In the genomic region with DNA sequence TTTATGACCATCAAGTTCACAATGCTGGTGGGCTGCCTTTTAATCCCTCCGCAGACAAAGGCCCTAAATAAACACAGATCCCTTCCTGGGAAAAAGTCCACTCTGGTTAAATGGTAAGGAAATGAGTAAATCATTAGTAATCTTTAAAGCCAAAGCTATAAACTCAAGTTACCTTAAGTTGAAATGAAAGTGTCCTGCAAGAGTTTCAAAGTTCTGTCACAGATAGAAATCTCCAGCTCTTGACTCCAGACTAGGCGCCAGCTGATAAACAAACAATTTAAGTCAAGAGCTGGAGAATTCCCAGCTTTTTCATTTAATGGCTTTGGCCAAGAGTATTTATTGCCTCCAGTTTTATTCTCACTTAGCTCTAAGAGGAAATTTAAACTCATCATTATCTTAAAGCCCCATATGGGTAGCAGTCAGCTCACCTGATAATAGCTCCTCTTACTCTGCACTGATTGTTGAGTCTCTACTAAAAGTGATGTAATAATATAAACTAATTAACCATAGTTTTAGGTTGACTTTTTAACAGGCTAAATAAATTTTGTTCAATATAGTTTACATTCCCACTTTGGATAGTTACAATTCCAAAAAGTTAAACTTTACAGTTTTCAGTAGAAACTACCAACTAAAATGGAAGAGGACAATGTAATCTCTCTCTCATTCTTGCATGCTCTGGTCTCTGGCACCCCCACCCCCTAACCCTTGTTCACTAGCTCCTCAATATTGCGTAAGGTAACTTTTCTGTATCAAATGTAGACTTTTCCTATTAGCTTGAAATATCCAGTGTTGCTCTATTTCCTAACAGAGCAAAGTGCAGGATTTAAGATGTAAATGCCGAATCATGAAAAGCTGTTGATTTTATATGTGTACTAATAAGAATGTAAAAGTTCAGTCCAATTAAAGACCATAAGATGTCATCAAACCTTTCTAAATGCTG, we compare ENCODE assay signal across 11 cellular contexts. TPM values are rescaled to one million over a fixed set of nuclear protein-coding genes. Genes with fewer than 3 reads are reported as not detected.
A peak's percentile ranks its signal among the peaks of the same experiment; 100 is the strongest.
DNase-seq lines count a peak whose midpoint lies in the region; ATAC-seq and TF ChIP-seq lines count a peak whose summit lies in the region.
"Had no signal": no experiment of that assay in that cellular context is flagged by ENCODE, and none has a peak within 500 bp of the region (broad histone marks: within the 10 kb centered on the region; RNA-seq: fewer than 3 reads in every experiment).

No MANE protein-coding gene starts in this region.

- ATAC-seq in HG03139 (IDR thresholded peaks at IDR 0.05; ENCODE audit: unreplicated experiment) = no peak

- peaks cover 35% of the 10 kb centered on the region for H3K4me1 ChIP-seq in adipocyte (ENCODE audit: control insufficient read depth, insufficient read depth, low read length)
- H3K4me1 ChIP-seq in liver (ENCODE audit: control insufficient read depth in 4 of 4, insufficient read depth in 4 of 4, low read length in 3 of 4) = peaks cover 0 to 45% (median 35%) of the 10 kb centered on the region in 4 donors
- no peaks in the 10 kb centered on the region for H3K4me1 ChIP-seq in ascending aorta
- H3K4me1 ChIP-seq: uterus had no signal

- H3K4me3 ChIP-seq in adipocyte (ENCODE audit: low read length) (no peak overlapping the region), liver (ENCODE audit: low read depth in 1 of 3, low read length in 3 of 3) (peak overlapping the region in 2 of 3 donors; percentile 20 to 29), ascending aorta (no peak overlapping the region)
- H3K4me3 ChIP-seq: uterus had no signal

- 34% methylated on average over 4 of the region's 4 CpGs for WGBS in liver

- peak; percentile 47 to 56 for TF ChIP-seq RAD21 in liver (IDR thresholded peaks at IDR 0.05)

- peak; percentile 91 for DNase-seq in LHCN-M2 (ENCODE audit: low read depth)
- no peak for DNase-seq in adipocyte (ENCODE audit: low read depth)
- no peak for DNase-seq in epidermal melanocyte (ENCODE audit: insufficient read length, low spot score)
- no peak for DNase-seq in HPDE6-E6E7 (ENCODE audit: extremely low spot score)
- no peak for DNase-seq in ascending aorta (ENCODE audit: low spot score in 2 of 2)
- DNase-seq: activated effector memory CD4-positive, alpha-beta T cell treated with Interleukin-2 at 50 U/mL for 16 hours; CD4-positive, alpha-beta T cell; uterus had no signal

- H3K36me3 ChIP-seq in adipocyte (ENCODE audit: control insufficient read depth, insufficient read depth, low read length, severe bottlenecking) = no peaks in the 10 kb centered on the region
- no peaks in the 10 kb centered on the region for H3K36me3 ChIP-seq in liver (ENCODE audit: control insufficient read depth in 4 of 4, insufficient read depth in 3 of 4, low read depth in 1 of 4, low read length in 3 of 4)
- H3K36me3 ChIP-seq in ascending aorta = no peaks in the 10 kb centered on the region
- H3K36me3 ChIP-seq: uterus had no signal

- peak overlapping the region; percentile 43 for H3K9ac ChIP-seq in adipocyte (ENCODE audit: low read length)
- peak overlapping the region in 1 of 2 donors; percentile 66 for H3K9ac ChIP-seq in liver (ENCODE audit: low read depth in 1 of 2, low read length in 2 of 2)

- TF ChIP-seq CTCF in C4-2B (conservative IDR thresholded peaks at IDR 0.05) (no peak), liver (IDR thresholded peaks at IDR 0.05; ENCODE audit: low read depth, low read length, missing input control) (no peak), ascending aorta (IDR thresholded peaks at IDR 0.05) (no peak)

- intact Hi-C loops in ascending aorta (cut with DNase I) = no loop called here

- no peaks in the 10 kb centered on the region for H3K9me3 ChIP-seq in adipocyte (ENCODE audit: control insufficient read depth, low read length)
- H3K9me3 ChIP-seq in liver (ENCODE audit: control insufficient read depth in 4 of 4, low read length in 3 of 4) = no peaks in the 10 kb centered on the region
- no peaks in the 10 kb centered on the region for H3K9me3 ChIP-seq in ascending aorta
- H3K9me3 ChIP-seq: uterus had no signal

- peak overlapping the region; percentile 66 for H3K27ac ChIP-seq in C4-2B
- H3K27ac ChIP-seq in liver (ENCODE audit: low read depth in 1 of 2, low read length in 2 of 2) = peak overlapping the region; percentile 79 to 83
- H3K27ac ChIP-seq in ascending aorta = no peak overlapping the region
- H3K27ac ChIP-seq: uterus had no signal

- H3K27me3 ChIP-seq in adipocyte (replicated peaks; ENCODE audit: control insufficient read depth, insufficient read depth, low read length) = no peaks in the 10 kb centered on the region
- no peaks in the 10 kb centered on the region for H3K27me3 ChIP-seq in liver (ENCODE audit: control insufficient read depth in 4 of 4, insufficient read depth in 4 of 4, low read length in 3 of 4)
- no peaks in the 10 kb centered on the region for H3K27me3 ChIP-seq in ascending aorta
- H3K27me3 ChIP-seq: uterus had no signal

TF ChIP-seq in liver, 16 proteins besides CTCF, POLR2A, EP300 and RAD21:
- TF ChIP-seq FOXA1 (IDR thresholded peaks at IDR 0.05) (peak; percentile 76), TAF1 (conservative IDR thresholded peaks at IDR 0.05) (no peak), HNF4A (conservative IDR thresholded peaks at IDR 0.05) (peak; percentile 94), RXRA (IDR thresholded peaks at IDR 0.05) (peak; percentile 71 to 86), GABPA (IDR thresholded peaks at IDR 0.05 in 1 of 2, conservative IDR thresholded peaks at IDR 0.05 in 1 of 2) (peak in 1 of 2 donors; percentile 16), HNF4G (IDR thresholded peaks at IDR 0.05) (peak; percentile 80), NR2F2 (IDR thresholded peaks at IDR 0.05) (no peak), YY1 (IDR thresholded peaks at IDR 0.05) (peak; percentile 80), SP1 (IDR thresholded peaks at IDR 0.05) (peak; percentile 76), EGR1 (IDR thresholded peaks at IDR 0.05; ENCODE audit: low read depth in 2 of 2) (peak in 1 of 2 donors; percentile 78), FOXA2 (IDR thresholded peaks at IDR 0.05) (peak; percentile 86), JUND (IDR thresholded peaks at IDR 0.05) (peak; percentile 59 to 89)
- TF ChIP-seq, protein P1, sequence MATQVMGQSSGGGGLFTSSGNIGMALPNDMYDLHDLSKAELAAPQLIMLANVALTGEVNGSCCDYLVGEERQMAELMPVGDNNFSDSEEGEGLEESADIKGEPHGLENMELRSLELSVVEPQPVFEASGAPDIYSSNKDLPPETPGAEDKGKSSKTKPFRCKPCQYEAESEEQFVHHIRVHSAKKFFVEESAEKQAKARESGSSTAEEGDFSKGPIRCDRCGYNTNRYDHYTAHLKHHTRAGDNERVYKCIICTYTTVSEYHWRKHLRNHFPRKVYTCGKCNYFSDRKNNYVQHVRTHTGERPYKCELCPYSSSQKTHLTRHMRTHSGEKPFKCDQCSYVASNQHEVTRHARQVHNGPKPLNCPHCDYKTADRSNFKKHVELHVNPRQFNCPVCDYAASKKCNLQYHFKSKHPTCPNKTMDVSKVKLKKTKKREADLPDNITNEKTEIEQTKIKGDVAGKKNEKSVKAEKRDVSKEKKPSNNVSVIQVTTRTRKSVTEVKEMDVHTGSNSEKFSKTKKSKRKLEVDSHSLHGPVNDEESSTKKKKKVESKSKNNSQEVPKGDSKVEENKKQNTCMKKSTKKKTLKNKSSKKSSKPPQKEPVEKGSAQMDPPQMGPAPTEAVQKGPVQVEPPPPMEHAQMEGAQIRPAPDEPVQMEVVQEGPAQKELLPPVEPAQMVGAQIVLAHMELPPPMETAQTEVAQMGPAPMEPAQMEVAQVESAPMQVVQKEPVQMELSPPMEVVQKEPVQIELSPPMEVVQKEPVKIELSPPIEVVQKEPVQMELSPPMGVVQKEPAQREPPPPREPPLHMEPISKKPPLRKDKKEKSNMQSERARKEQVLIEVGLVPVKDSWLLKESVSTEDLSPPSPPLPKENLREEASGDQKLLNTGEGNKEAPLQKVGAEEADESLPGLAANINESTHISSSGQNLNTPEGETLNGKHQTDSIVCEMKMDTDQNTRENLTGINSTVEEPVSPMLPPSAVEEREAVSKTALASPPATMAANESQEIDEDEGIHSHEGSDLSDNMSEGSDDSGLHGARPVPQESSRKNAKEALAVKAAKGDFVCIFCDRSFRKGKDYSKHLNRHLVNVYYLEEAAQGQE (IDR thresholded peaks at IDR 0.05) = peak; percentile 66
- TF ChIP-seq, protein P2, sequence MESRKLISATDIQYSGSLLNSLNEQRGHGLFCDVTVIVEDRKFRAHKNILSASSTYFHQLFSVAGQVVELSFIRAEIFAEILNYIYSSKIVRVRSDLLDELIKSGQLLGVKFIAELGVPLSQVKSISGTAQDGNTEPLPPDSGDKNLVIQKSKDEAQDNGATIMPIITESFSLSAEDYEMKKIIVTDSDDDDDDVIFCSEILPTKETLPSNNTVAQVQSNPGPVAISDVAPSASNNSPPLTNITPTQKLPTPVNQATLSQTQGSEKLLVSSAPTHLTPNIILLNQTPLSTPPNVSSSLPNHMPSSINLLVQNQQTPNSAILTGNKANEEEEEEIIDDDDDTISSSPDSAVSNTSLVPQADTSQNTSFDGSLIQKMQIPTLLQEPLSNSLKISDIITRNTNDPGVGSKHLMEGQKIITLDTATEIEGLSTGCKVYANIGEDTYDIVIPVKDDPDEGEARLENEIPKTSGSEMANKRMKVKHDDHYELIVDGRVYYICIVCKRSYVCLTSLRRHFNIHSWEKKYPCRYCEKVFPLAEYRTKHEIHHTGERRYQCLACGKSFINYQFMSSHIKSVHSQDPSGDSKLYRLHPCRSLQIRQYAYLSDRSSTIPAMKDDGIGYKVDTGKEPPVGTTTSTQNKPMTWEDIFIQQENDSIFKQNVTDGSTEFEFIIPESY (IDR thresholded peaks at IDR 0.05) = peak; percentile 85
- TF ChIP-seq, protein P3, sequence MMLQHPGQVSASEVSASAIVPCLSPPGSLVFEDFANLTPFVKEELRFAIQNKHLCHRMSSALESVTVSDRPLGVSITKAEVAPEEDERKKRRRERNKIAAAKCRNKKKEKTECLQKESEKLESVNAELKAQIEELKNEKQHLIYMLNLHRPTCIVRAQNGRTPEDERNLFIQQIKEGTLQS (IDR thresholded peaks at IDR 0.05) = peak; percentile 29
- TF ChIP-seq, protein P4, sequence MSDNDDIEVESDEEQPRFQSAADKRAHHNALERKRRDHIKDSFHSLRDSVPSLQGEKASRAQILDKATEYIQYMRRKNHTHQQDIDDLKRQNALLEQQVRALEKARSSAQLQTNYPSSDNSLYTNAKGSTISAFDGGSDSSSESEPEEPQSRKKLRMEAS (IDR thresholded peaks at IDR 0.05) = peak; percentile 63

RNA-seq across cellular contexts. Expression of a gene that starts 56.1 kb away (rescaled TPM):
- total RNA-seq in LHCN-M2 (2014; rRNA removed) (91.4 and 99.7 TPM in 2 replicates), liver (10 to 100 TPM; 27.7 to 56.6 TPM), ascending aorta (10.6 TPM)
- 80.3 TPM for polyA plus RNA-seq in LHCN-M2 (2012)
- polyA plus RNA-seq in liver = 10 to 100 TPM; 59.7 to 78.9 TPM

Comparison
In these comparisons a context has a peak if more than half of its experiments do, and no peak if none do; other contexts are left out.
1. H3K27ac ChIP-seq: peak in C4-2B (single experiment) and liver (2 of 2); none in ascending aorta (0 of 2).
2. H3K4me3 ChIP-seq: peak in liver (2 of 3); none in adipocyte (single experiment) and ascending aorta (0 of 2).